16 cellular contexts compared by ENCODE assay signal in genomic region chr10:127939786-127940330, GRCh38.
DNase-seq lines count a peak whose midpoint lies in the region; ATAC-seq and TF ChIP-seq lines count a peak whose summit lies in the region.
"Had no signal": no experiment of that assay in that cellular context is flagged by ENCODE, and none has a peak within 500 bp of the region (broad histone marks: within the 10 kb centered on the region; RNA-seq: fewer than 3 reads in every experiment).

No MANE protein-coding gene starts in this region.

- H3K27me3 Mint-ChIP-seq in stimulated activated naive CD8-positive, alpha-beta T cell treated with anti-CD3 and anti-CD28 coated beads, Interleukin-15, amount 100 ng/mL, for 72 hours, result peaks cover 31% of the 10 kb centered on the region

- TF ChIP-seq CTCF in epithelial cell of esophagus (IDR thresholded peaks at IDR 0.05; ENCODE audit: insufficient read depth, low read depth, low read length, missing control alignments) (no peak), foreskin fibroblast (IDR thresholded peaks at IDR 0.05; ENCODE audit: low read depth, low read length) (no peak)

- H3K4me1 Mint-ChIP-seq in stimulated activated naive CD8-positive, alpha-beta T cell treated with anti-CD3 and anti-CD28 coated beads, Interleukin-15, amount 100 ng/mL, for 72 hours, result peaks cover 9% of the 10 kb centered on the region
- H3K4me1 Mint-ChIP-seq: CD8-positive, alpha-beta memory T cell had no signal

- H3K4me3 Mint-ChIP-seq in stimulated activated naive CD8-positive, alpha-beta T cell treated with anti-CD3 and anti-CD28 coated beads, Interleukin-15, amount 100 ng/mL, for 72 hours, result no peak overlapping the region
- H3K4me3 Mint-ChIP-seq: CD8-positive, alpha-beta memory T cell had no signal

- H3K27ac Mint-ChIP-seq in stimulated activated naive CD8-positive, alpha-beta T cell treated with anti-CD3 and anti-CD28 coated beads, Interleukin-15, amount 100 ng/mL, for 72 hours, result peak overlapping the region; percentile 29 to 93
- H3K27ac Mint-ChIP-seq: CD8-positive, alpha-beta memory T cell had no signal

- no peaks in the 10 kb centered on the region for H3K9me3 Mint-ChIP-seq in stimulated activated naive CD8-positive, alpha-beta T cell treated with anti-CD3 and anti-CD28 coated beads, Interleukin-15, amount 100 ng/mL, for 72 hours
- H3K9me3 Mint-ChIP-seq: CD8-positive, alpha-beta memory T cell had no signal

- no peak overlapping the region for H3K4me3 ChIP-seq in epithelial cell of esophagus (ENCODE audit: low read length)
- H3K4me3 ChIP-seq in foreskin fibroblast (ENCODE audit: low read depth in 1 of 2, low read length in 2 of 2), result no peak overlapping the region
- H3K4me3 ChIP-seq: Peyer's patch had no signal

- ATAC-seq in stimulated activated naive CD8-positive, alpha-beta T cell treated with anti-CD3 and anti-CD28 coated beads, Interleukin-15, amount 100 ng/mL, for 72 hours, result no peak
- no peak for ATAC-seq in stimulated activated naive CD8-positive, alpha-beta T cell treated with anti-CD3 and anti-CD28 coated beads, Interleukin-15, Interleukin-2, amounts not matched to agents 100 U/mL and 50 U/mL, for 24 hours
- no peak for ATAC-seq in GM18502 (IDR thresholded peaks at IDR 0.05; ENCODE audit: poor library complexity, unreplicated experiment)

- no peak for DNase-seq in stimulated activated naive CD8-positive, alpha-beta T cell treated with anti-CD3 and anti-CD28 coated beads, Interleukin-15, amount 100 ng/mL, for 72 hours
- DNase-seq in stimulated activated naive CD8-positive, alpha-beta T cell treated with anti-CD3 and anti-CD28 coated beads, Interleukin-15, Interleukin-2, amounts not matched to agents 100 U/mL and 50 U/mL, for 24 hours, result no peak
- DNase-seq in SW480 (ENCODE audit: low spot score) (peak; percentile 18), epithelial cell of esophagus (ENCODE audit: low read depth) (peak; percentile 59), foreskin fibroblast (no peak), T-helper 9 cell (no peak)
- DNase-seq: CD8-positive, alpha-beta memory T cell; DMS 273 treated with DMSO at 0.1 percent for 48 hours; HCEC 1CT; Karpas-422; NCI-H1436; NCI-H2107; NCI-H69; SIG-M5 had no signal

Comparison
In these comparisons a context has a peak if more than half of its experiments do, and no peak if none do; other contexts are left out.
1. DNase-seq: peak in SW480 (single experiment) and epithelial cell of esophagus (single experiment); none in stimulated activated naive CD8-positive, alpha-beta T cell treated with anti-CD3 and anti-CD28 coated beads, Interleukin-15, amount 100 ng/mL, for 72 hours (0 of 2), stimulated activated naive CD8-positive, alpha-beta T cell treated with anti-CD3 and anti-CD28 coated beads, Interleukin-15, Interleukin-2, amounts not matched to agents 100 U/mL and 50 U/mL, for 24 hours (single experiment), foreskin fibroblast (0 of 2) and T-helper 9 cell (single experiment).